ENCODE assay signal across 8 cellular contexts in the genomic region with DNA sequence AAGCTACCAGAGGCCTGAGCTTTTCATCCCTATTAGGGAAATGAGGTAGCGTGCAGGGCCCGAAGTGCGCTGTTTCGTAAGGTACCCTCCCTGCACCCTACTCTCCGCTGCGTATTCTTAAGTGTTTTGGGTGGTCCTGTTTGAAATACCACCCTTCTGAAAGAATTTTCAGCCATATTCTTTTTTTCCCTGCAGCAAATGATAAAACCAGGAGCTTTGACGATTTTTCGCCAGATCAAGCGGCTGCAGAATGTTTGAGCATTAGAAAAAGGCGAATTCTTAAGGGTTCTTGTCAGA. TPM values are rescaled to one million over a fixed set of nuclear protein-coding genes. Genes with fewer than 3 reads are reported as not detected.
A peak's percentile ranks its signal among the peaks of the same experiment; 100 is the strongest.
DNase-seq lines count a peak whose midpoint lies in the region; ATAC-seq, FAIRE-seq and TF ChIP-seq lines count a peak whose summit lies in the region.

No MANE protein-coding gene starts in this region.

- H3K9ac ChIP-seq in K562 (ENCODE audit: insufficient read depth in 1 of 2, low read depth in 2 of 2, low read length in 2 of 2): peak overlapping the region; percentile 89 to 100; a peak in 3 of 4 replicates

- H3K4me1 ChIP-seq in Caco-2 (peaks cover 14% of the 10 kb centered on the region), K562 (replicated peaks in 1 of 2; ENCODE audit: control insufficient read depth in 2 of 2, insufficient read depth in 2 of 2, low read length in 2 of 2) (peaks cover 9 to 17% of the 10 kb centered on the region in 2 experiments; a peak in 4 of 5 replicates)

- CTCF ChIA-PET in Caco-2 (lab: Charles Lee): interaction anchor here (0.6 to 1.5 kb wide), 4 partner anchors 39 to 405 kb away, joined by 3 to 7 read pairs (median 4); no protein-coding TSS in a partner anchor
- CTCF ChIA-PET in K562 (lab: Yijun Ruan, JAX; ENCODE audit: low intra/inter-chr PET ratio): no interaction called here

- H3K27ac ChIP-seq in K562 (ENCODE audit: extremely low read depth, low read depth, low read length): peak overlapping the region; percentile 88
- H3K27ac ChIP-seq in temporal lobe (ENCODE audit: low read depth, low read length): peak overlapping the region; percentile 94

- BruUV-seq in Caco-2 (replicated peaks; lab: Mats Ljungman, UMichigan) (no TSS peak), K562 (replicated peaks; lab: Mats Ljungman, UMichigan) (TSS peak; percentile 45)

- peaks cover 94% of the 10 kb centered on the region for H3K79me2 ChIP-seq in K562 (ENCODE audit: control insufficient read depth, insufficient read depth, low read length)

- H3K9me3 Mint-ChIP-seq in Caco-2 (ENCODE audit: unreplicated experiment): no peaks in the 10 kb centered on the region

- TF ChIP-seq POLR2A in K562 (conservative IDR thresholded peaks at IDR 0.05): no peak

- H3K36me3 Mint-ChIP-seq in Caco-2 (ENCODE audit: insufficient read depth, unreplicated experiment): peaks cover 39% of the 10 kb centered on the region

- H4K20me1 ChIP-seq in K562 (replicated peaks; ENCODE audit: control insufficient read depth, insufficient read depth, low read length): peaks cover 17% of the 10 kb centered on the region; the same call in 1 of the 2 replicates

- no peak for TF ChIP-seq EP300 in K562 (IDR thresholded peaks at IDR 0.05; ENCODE audit: low read length)

- no peaks in the 10 kb centered on the region for H3K9me1 ChIP-seq in K562 (ENCODE audit: control insufficient read depth, insufficient read depth, low read length)

- peak overlapping the region; percentile 97 for H3K27ac Mint-ChIP-seq in Caco-2 (ENCODE audit: unreplicated experiment)

- no peaks in the 10 kb centered on the region; the same call in 1 of the 2 replicates for H3K36me3 ChIP-seq in Caco-2 (ENCODE audit: control insufficient read depth, insufficient read depth, low read length)
- H3K36me3 ChIP-seq in MG63: peaks cover 2% of the 10 kb centered on the region; the same call in 1 of the 2 replicates
- peaks cover 21% of the 10 kb centered on the region for H3K36me3 ChIP-seq in K562 (ENCODE audit: control insufficient read depth, insufficient read depth, low read length)
- no peaks in the 10 kb centered on the region for H3K36me3 ChIP-seq in kidney epithelial cell (ENCODE audit: control insufficient read depth, insufficient read depth, low read length)

- WGBS in K562 (ENCODE audit: insufficient coverage, low coverage, missing lambda C conversion rate): 1% methylated on average over 10 of the region's 10 CpGs

- H3K4me3 ChIP-seq in Caco-2 (ENCODE audit: low read depth, low read length) (peak overlapping the region; percentile 99), MG63 (peak overlapping the region; percentile 93), K562 (peak overlapping the region; percentile 93), kidney epithelial cell (ENCODE audit: low read depth, low read length) (peak overlapping the region; percentile 88)

- POLR2A ChIA-PET in Caco-2 (lab: Charles Lee) (interaction anchor here (0.6 kb wide), 1 partner anchor 265 kb away, joined by 6 read pairs; no protein-coding TSS in a partner anchor), K562 (lab: Yijun Ruan, JAX) (interaction anchor here (0.9 to 3.2 kb wide), 5 partner anchors 9 to 30 kb away, joined by 3 to 16 read pairs (median 9); no protein-coding TSS in a partner anchor)

- peak in 1 of 2 experiments; percentile 38 for DNase-seq in Caco-2
- DNase-seq in MG63: no peak
- peak in 1 of 4 experiments; percentile 52 for DNase-seq in K562 (ENCODE audit: extremely low read depth in 1 of 4, low spot score in 3 of 4)
- no peak for DNase-seq in kidney epithelial cell (ENCODE audit: low read depth)
- no peak for DNase-seq in kidney glomerular epithelial cell (lab: John Stamatoyannopoulos, UW)
- no peak for DNase-seq in HK-2 (ENCODE audit: unreplicated experiment)

- H3K27me3 Mint-ChIP-seq in Caco-2 (ENCODE audit: insufficient read depth, unreplicated experiment): no peaks in the 10 kb centered on the region

- peaks cover 27% of the 10 kb centered on the region for H3K4me1 Mint-ChIP-seq in Caco-2 (ENCODE audit: low read depth, unreplicated experiment)

- ATAC-seq in K562 (peak; percentile 29), HG02970 (IDR thresholded peaks at IDR 0.05; ENCODE audit: low FRiP score, unreplicated experiment) (no peak)

- H3K4me3 Mint-ChIP-seq in Caco-2 (ENCODE audit: unreplicated experiment): peak overlapping the region; percentile 100

- no peak for FAIRE-seq in K562 (lab: Jason Lieb, UNC)

- H3K27me3 ChIP-seq in Caco-2 (replicated peaks; ENCODE audit: control insufficient read depth, insufficient read depth, low read length): no peaks in the 10 kb centered on the region
- no peaks in the 10 kb centered on the region for H3K27me3 ChIP-seq in MG63
- no peaks in the 10 kb centered on the region for H3K27me3 ChIP-seq in K562 (ENCODE audit: control insufficient read depth in 2 of 2, insufficient read depth in 2 of 2, low read length in 2 of 2)
- no peaks in the 10 kb centered on the region for H3K27me3 ChIP-seq in kidney epithelial cell (ENCODE audit: control insufficient read depth, insufficient read depth, low read length)

- intact Hi-C loops in Caco-2 (cut with micrococcal nuclease; ENCODE audit: unreplicated experiment): loop anchor here (2.0 kb wide), 3 partner anchors 19 to 41 kb away; no protein-coding TSS in a partner anchor
- intact Hi-C loops in K562 (cut with micrococcal nuclease): loop anchor here (2.0 to 5.0 kb wide), 4 partner anchors 35 to 205 kb away; partner anchors contain the start of gene PTPN12

- no peaks in the 10 kb centered on the region for H3K9me3 ChIP-seq in Caco-2
- H3K9me3 ChIP-seq in MG63: no peaks in the 10 kb centered on the region
- H3K9me3 ChIP-seq in K562 (replicated peaks; ENCODE audit: control insufficient read depth, insufficient read depth, low read depth, low read length): no peaks in the 10 kb centered on the region

- no peak for TF ChIP-seq CTCF in Caco-2 (IDR thresholded peaks at IDR 0.05; ENCODE audit: insufficient read depth in 1 of 2, low read depth in 1 of 2, low read length in 1 of 2, severe bottlenecking in 1 of 2, unreplicated experiment in 1 of 2)
- no peak for TF ChIP-seq CTCF in K562 (IDR thresholded peaks at IDR 0.05 in 2 of 3, conservative IDR thresholded peaks at IDR 0.05 in 1 of 3; ENCODE audit: insufficient read depth in 2 of 3, low read depth in 1 of 3, low read length in 3 of 3)
- TF ChIP-seq CTCF in kidney epithelial cell (IDR thresholded peaks at IDR 0.05; ENCODE audit: insufficient read depth, low read length, poor library complexity, severe bottlenecking): no peak

- H3K4me2 ChIP-seq in K562 (ENCODE audit: insufficient read depth, low read length): peak overlapping the region; percentile 87

- TF ChIP-seq RAD21 in K562 (CRISPR knock-in tag; conservative IDR thresholded peaks at IDR 0.05 in 1 of 2, IDR thresholded peaks at IDR 0.05 in 1 of 2): no peak

- in situ Hi-C loops in K562 (cut with MboI): no loop called here

- peak overlapping the region; percentile 97 for H2AFZ ChIP-seq in K562 (ENCODE audit: low read depth, low read length)

TF ChIP-seq in K562, 482 proteins besides CTCF, POLR2A, EP300 and RAD21 (continues in another document):
- TF ChIP-seq HDAC1 (IDR thresholded peaks at IDR 0.05): 0 out of 4 replicates have a peak, but pooled peaks of 1 of the 2 experiments have one; percentile 86
- TF ChIP-seq TGIF2 (CRISPR knock-in tag; IDR thresholded peaks at IDR 0.05): no peak
- TF ChIP-seq ZNF431 (CRISPR knock-in tag; IDR thresholded peaks at IDR 0.05): no peak
- TF ChIP-seq, protein P1, sequence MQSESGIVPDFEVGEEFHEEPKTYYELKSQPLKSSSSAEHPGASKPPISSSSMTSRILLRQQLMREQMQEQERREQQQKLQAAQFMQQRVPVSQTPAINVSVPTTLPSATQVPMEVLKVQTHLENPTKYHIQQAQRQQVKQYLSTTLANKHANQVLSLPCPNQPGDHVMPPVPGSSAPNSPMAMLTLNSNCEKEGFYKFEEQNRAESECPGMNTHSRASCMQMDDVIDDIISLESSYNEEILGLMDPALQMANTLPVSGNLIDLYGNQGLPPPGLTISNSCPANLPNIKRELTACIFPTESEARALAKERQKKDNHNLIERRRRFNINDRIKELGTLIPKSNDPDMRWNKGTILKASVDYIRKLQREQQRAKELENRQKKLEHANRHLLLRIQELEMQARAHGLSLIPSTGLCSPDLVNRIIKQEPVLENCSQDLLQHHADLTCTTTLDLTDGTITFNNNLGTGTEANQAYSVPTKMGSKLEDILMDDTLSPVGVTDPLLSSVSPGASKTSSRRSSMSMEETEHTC (IDR thresholded peaks at IDR 0.05): no peak
- TF ChIP-seq WHSC1 (IDR thresholded peaks at IDR 0.05; ENCODE audit: low read length): no peak
- TF ChIP-seq, protein P2, sequence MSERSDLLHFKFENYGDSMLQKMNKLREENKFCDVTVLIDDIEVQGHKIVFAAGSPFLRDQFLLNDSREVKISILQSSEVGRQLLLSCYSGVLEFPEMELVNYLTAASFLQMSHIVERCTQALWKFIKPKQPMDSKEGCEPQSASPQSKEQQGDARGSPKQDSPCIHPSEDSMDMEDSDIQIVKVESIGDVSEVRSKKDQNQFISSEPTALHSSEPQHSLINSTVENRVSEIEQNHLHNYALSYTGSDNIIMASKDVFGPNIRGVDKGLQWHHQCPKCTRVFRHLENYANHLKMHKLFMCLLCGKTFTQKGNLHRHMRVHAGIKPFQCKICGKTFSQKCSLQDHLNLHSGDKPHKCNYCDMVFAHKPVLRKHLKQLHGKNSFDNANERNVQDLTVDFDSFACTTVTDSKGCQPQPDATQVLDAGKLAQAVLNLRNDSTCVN (CRISPR knock-in tag; IDR thresholded peaks at IDR 0.05): no peak

RNA-seq across cellular contexts. Expression of gene RSBN1L, which starts 1.2 kb away (rescaled TPM):
- total RNA-seq in Caco-2 (2022) (21.4 and 25.3 TPM in 2 replicates), K562 (2014; rRNA removed) (16.6 and 20.1 TPM in 2 replicates), K562 (2014; rRNA removed; fragmentation: Illumina TruSeq; extraction: Trizol) (33.2 and 33.8 TPM in 2 replicates), K562 (2015; rRNA removed; fragmentation: Illumina TruSeq; extraction: Trizol) (29.1 and 35.2 TPM in 2 replicates), K562 (2021) (19.0 and 22.8 TPM in 2 replicates), kidney epithelial cell (8.7 and 15.5 TPM in 2 replicates), temporal lobe (59.5 TPM)
- 11.2 and 19.1 TPM in 2 replicates for total RNA-seq in MG63 (2014; rRNA removed; shearing (Covaris generic); ENCODE audit: low replicate concordance)
- total RNA-seq in K562 (2011; cell fraction: chromatin; rRNA removed; ENCODE audit: low replicate concordance): 10.3 and 43.2 TPM in 2 replicates
- total RNA-seq in K562 (2011; cell fraction: nucleolus; rRNA removed): 7.3 and 10.1 TPM in 2 replicates
- 15.4 and 21.9 TPM in 2 replicates for total RNA-seq in K562 (2011; cell fraction: nucleoplasm; rRNA removed)
- polyA plus RNA-seq in K562 (2011; rRNA removed) (19.5 and 20.1 TPM in 2 replicates), K562 (2014; fragmentation: Illumina TruSeq; extraction: Trizol) (28.4 and 33.2 TPM in 2 replicates), K562 (2014; fragmentation: Nextera tagmentation; extraction: Ambion mirVana) (1 to 10 TPM; 6.2 to 8.3 TPM), K562 (2014; rRNA removed) (13.8 and 16.7 TPM in 2 replicates)
- polyA plus RNA-seq in K562 (2011; cell fraction: cytosol; rRNA removed): 3.6 and 6.7 TPM in 2 replicates
- 9.3 and 13.0 TPM in 2 replicates for polyA plus RNA-seq in K562 (2011; cell fraction: nucleus; rRNA removed)
- 14.8 and 18.9 TPM in 2 replicates for polyA plus RNA-seq in K562 (2012)
- polyA minus RNA-seq in K562 (2011; rRNA and poly(A)+ RNA removed): 54.3 and 55.0 TPM in 2 replicates
- 21.4 and 28.8 TPM in 2 replicates for polyA minus RNA-seq in K562 (2011; cell fraction: cytosol; rRNA and poly(A)+ RNA removed)
- polyA minus RNA-seq in K562 (2011; cell fraction: nucleus; rRNA and poly(A)+ RNA removed): 8.1 and 12.7 TPM in 2 replicates
